In the genomic region with DNA sequence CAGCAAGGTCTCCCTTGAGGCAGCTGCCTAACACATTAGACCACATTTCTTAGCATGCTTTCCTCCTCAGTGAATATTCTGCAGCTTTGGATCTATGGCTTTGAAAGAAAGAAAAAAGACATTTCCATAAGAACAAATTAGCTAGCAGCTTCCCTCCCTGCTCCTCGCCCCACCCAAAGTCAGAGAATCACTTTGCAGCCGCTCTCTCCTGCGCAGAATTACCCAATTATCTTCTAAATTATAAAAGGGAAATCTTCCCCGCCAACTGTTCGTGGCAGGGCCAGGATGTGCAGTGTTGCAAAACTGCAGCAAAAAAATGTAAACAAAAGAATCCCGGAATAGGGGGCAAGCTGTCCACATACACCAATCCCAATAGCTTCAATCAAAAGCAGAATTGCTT, we compare ENCODE assay signal across 29 cellular contexts.
"Had no signal": no experiment of that assay in that cellular context is flagged by ENCODE, and none has a peak within 500 bp of the region (broad histone marks: within the 10 kb centered on the region; RNA-seq: fewer than 3 reads in every experiment).

No MANE protein-coding gene starts in this region.

- DNase-seq: activated CD4-positive, alpha-beta T cell treated with anti-CD3 and anti-CD28 coated beads for 4 hours; activated CD4-positive, alpha-beta T cell treated with anti-CD3 and anti-CD28 coated beads, Interleukin-2, amount 50 U/mL, for 48 hours; activated CD8-positive, alpha-beta memory T cell treated with anti-CD3 and anti-CD28 coated beads, Interleukin-2, amount 50 U/mL, for 4 hours; activated effector memory CD4-positive, alpha-beta T cell treated with anti-CD3 and anti-CD28 coated beads, Interleukin-2, amount 50 U/mL, for 16 hours; activated naive CD4-positive, alpha-beta T cell treated with anti-CD3 and anti-CD28 coated beads for 36 hours; activated naive CD8-positive, alpha-beta T cell treated with anti-CD3 and anti-CD28 coated beads for 36 hours; activated T-cell treated with anti-CD3 and anti-CD28 coated beads, Interleukin-2, amount 50 U/mL, for 1 hour; adrenal gland; aorta; body of pancreas; cerebellar nuclear complex; colonic mucosa; effector CD8-positive, alpha-beta T cell; heart left ventricle; immature natural killer cell; kidney; left colon; mammary epithelial cell; pancreas; psoas muscle; right cardiac atrium; spleen; stimulated activated CD4-positive, alpha-beta T cell treated with anti-CD3 and anti-CD28 coated beads, Interleukin-2, amount 100 ng/mL, for 48 hours; stimulated activated naive CD4-positive, alpha-beta T cell treated with Interleukin-2 at 50 U/mL for 16 hours; T-helper 9 cell; transverse colon had no signal

- H3K27me3 ChIP-seq: adrenal gland, body of pancreas, cardiac muscle cell, colonic mucosa, gastroesophageal sphincter, spleen, transverse colon had no signal

- ATAC-seq: body of pancreas, gastroesophageal sphincter, heart left ventricle, left colon, psoas muscle, right cardiac atrium had no signal

- H3K9me3 ChIP-seq: adrenal gland, body of pancreas, colonic mucosa, gastroesophageal sphincter, pancreas, psoas muscle, transverse colon had no signal

- H3K27ac ChIP-seq: adrenal gland, body of pancreas, cardiac muscle cell, colonic mucosa, gastroesophageal sphincter, heart left ventricle, pancreas, psoas muscle, spleen, transverse colon, VCaP had no signal

- H3K4me1 ChIP-seq: adrenal gland, body of pancreas, colonic mucosa, gastroesophageal sphincter, heart left ventricle, pancreas, psoas muscle, spleen, transverse colon had no signal

- H3K4me3 ChIP-seq: adrenal gland, body of pancreas, cardiac muscle cell, colonic mucosa, gastroesophageal sphincter, heart left ventricle, pancreas, psoas muscle, spleen, transverse colon had no signal

- H3K36me3 ChIP-seq: adrenal gland, cardiac muscle cell, colonic mucosa, gastroesophageal sphincter, heart left ventricle, pancreas, spleen, transverse colon had no signal
